ENCODE assay signal across 2 cellular contexts in genomic region chr5:37846786-37847310, GRCh38.
TF ChIP-seq lines count a peak whose summit lies in the region.

No MANE protein-coding gene starts in this region.

TF ChIP-seq in HEK293, 187 proteins besides CTCF, POLR2A, EP300 and RAD21 (continues in another document):
- peak; percentile 42; the same call in 1 of the 2 replicates for TF ChIP-seq ZBTB20 (tag by site-specific recombination; IDR thresholded peaks at IDR 0.05)
- TF ChIP-seq, protein P1, sequence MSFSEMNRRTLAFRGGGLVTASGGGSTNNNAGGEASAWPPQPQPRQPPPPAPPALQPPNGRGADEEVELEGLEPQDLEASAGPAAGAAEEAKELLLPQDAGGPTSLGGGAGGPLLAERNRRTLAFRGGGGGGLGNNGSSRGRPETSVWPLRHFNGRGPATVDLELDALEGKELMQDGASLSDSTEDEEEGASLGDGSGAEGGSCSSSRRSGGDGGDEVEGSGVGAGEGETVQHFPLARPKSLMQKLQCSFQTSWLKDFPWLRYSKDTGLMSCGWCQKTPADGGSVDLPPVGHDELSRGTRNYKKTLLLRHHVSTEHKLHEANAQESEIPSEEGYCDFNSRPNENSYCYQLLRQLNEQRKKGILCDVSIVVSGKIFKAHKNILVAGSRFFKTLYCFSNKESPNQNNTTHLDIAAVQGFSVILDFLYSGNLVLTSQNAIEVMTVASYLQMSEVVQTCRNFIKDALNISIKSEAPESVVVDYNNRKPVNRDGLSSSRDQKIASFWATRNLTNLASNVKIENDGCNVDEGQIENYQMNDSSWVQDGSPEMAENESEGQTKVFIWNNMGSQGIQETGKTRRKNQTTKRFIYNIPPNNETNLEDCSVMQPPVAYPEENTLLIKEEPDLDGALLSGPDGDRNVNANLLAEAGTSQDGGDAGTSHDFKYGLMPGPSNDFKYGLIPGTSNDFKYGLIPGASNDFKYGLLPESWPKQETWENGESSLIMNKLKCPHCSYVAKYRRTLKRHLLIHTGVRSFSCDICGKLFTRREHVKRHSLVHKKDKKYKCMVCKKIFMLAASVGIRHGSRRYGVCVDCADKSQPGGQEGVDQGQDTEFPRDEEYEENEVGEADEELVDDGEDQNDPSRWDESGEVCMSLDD (tag by site-specific recombination; IDR thresholded peaks at IDR 0.05) = no peak
- TF ChIP-seq ZNF830 (tag by site-specific recombination; IDR thresholded peaks at IDR 0.05; ENCODE audit: low read depth) = no peak
- no peak for TF ChIP-seq ZNF692 (tag by site-specific recombination; IDR thresholded peaks at IDR 0.05)
- TF ChIP-seq, protein P2, sequence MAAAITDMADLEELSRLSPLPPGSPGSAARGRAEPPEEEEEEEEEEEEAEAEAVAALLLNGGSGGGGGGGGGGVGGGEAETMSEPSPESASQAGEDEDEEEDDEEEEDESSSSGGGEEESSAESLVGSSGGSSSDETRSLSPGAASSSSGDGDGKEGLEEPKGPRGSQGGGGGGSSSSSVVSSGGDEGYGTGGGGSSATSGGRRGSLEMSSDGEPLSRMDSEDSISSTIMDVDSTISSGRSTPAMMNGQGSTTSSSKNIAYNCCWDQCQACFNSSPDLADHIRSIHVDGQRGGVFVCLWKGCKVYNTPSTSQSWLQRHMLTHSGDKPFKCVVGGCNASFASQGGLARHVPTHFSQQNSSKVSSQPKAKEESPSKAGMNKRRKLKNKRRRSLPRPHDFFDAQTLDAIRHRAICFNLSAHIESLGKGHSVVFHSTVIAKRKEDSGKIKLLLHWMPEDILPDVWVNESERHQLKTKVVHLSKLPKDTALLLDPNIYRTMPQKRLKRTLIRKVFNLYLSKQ (tag by site-specific recombination; IDR thresholded peaks at IDR 0.05; ENCODE audit: borderline replicate concordance) = no peak
- no peak for TF ChIP-seq MYNN (tag by site-specific recombination; IDR thresholded peaks at IDR 0.05; ENCODE audit: borderline replicate concordance)
- no peak for TF ChIP-seq BCL11A (tag by site-specific recombination; IDR thresholded peaks at IDR 0.05; ENCODE audit: low read depth)
- TF ChIP-seq ZFP37 (tag by site-specific recombination; IDR thresholded peaks at IDR 0.05) = no peak
- TF ChIP-seq GLIS1 (tag by site-specific recombination; IDR thresholded peaks at IDR 0.05) = peak; percentile 94
- TF ChIP-seq ZNF274 (IDR thresholded peaks at IDR 0.05; ENCODE audit: low read length) = no peak
- TF ChIP-seq ZNF274 (tag by site-specific recombination; IDR thresholded peaks at IDR 0.05; ENCODE audit: borderline replicate concordance) = no peak
- TF ChIP-seq ZIC2 (tag by site-specific recombination; IDR thresholded peaks at IDR 0.05) = peak; percentile 89
- no peak for TF ChIP-seq ZNF324 (tag by site-specific recombination; IDR thresholded peaks at IDR 0.05)
- no peak for TF ChIP-seq TCF7L2 (IDR thresholded peaks at IDR 0.05; ENCODE audit: borderline replicate concordance, low read depth, low read length)
- no peak for TF ChIP-seq KLF16 (tag by site-specific recombination; IDR thresholded peaks at IDR 0.05)
- peak; percentile 42 for TF ChIP-seq ZBTB44 (tag by site-specific recombination; IDR thresholded peaks at IDR 0.05)
- no peak for TF ChIP-seq ZNF175 (tag by site-specific recombination; IDR thresholded peaks at IDR 0.05)
- no peak for TF ChIP-seq ZNF366 (tag by site-specific recombination; conservative IDR thresholded peaks at IDR 0.05)
- no peak for TF ChIP-seq ZNF837 (tag by site-specific recombination; IDR thresholded peaks at IDR 0.05)
- peak; percentile 44 for TF ChIP-seq PRDM6 (tag by site-specific recombination; IDR thresholded peaks at IDR 0.05)
- TF ChIP-seq ZNF214 (tag by site-specific recombination; IDR thresholded peaks at IDR 0.05; ENCODE audit: borderline replicate concordance) = no peak
- peak; percentile 58; the same call in 1 of the 2 replicates for TF ChIP-seq IKZF3 (tag by site-specific recombination; IDR thresholded peaks at IDR 0.05)

TF ChIP-seq in H1, 55 proteins besides CTCF, POLR2A, EP300 and RAD21 (continued from another document):
- TF ChIP-seq SP4 (IDR thresholded peaks at IDR 0.05; ENCODE audit: low read length) = no peak
